ENCODE assay signal across 20 cellular contexts in genomic region chr16:81701296-81701970, GRCh38.
DNase-seq lines count a peak whose midpoint lies in the region; ATAC-seq and TF ChIP-seq lines count a peak whose summit lies in the region.
"Had no signal": no experiment of that assay in that cellular context is flagged by ENCODE, and none has a peak within 500 bp of the region (broad histone marks: within the 10 kb centered on the region; RNA-seq: fewer than 3 reads in every experiment).

No MANE protein-coding gene starts in this region.

- H3K9me3 ChIP-seq in stomach smooth muscle (ENCODE audit: control insufficient read depth in 2 of 2, low read length in 2 of 2): no peaks in the 10 kb centered on the region
- H3K9me3 ChIP-seq: BE2C, SK-N-SH had no signal

- H3K9me3 Mint-ChIP-seq in activated naive CD4-positive, alpha-beta T cell treated with anti-CD3 and anti-CD28 coated beads for 36 hours: no peaks in the 10 kb centered on the region
- H3K9me3 Mint-ChIP-seq in effector memory CD8-positive, alpha-beta T cell: no peaks in the 10 kb centered on the region

- CTCF ChIA-PET in activated naive CD4-positive, alpha-beta T cell treated with anti-CD3 and anti-CD28 coated beads for 36 hours (lab: Charles Lee): no interaction called here
- CTCF ChIA-PET in RWPE1 (lab: Yijun Ruan, JAX): no interaction called here

- H3K36me3 Mint-ChIP-seq in activated naive CD4-positive, alpha-beta T cell treated with anti-CD3 and anti-CD28 coated beads for 36 hours (ENCODE audit: low read depth): no peaks in the 10 kb centered on the region
- peaks cover 37% of the 10 kb centered on the region for H3K36me3 Mint-ChIP-seq in effector memory CD8-positive, alpha-beta T cell (ENCODE audit: insufficient read depth)

- H3K4me1 ChIP-seq in stomach smooth muscle (ENCODE audit: control insufficient read depth, insufficient read depth, low read length): peaks cover 46% of the 10 kb centered on the region
- H3K4me1 ChIP-seq: BE2C had no signal

- no peak overlapping the region for H3K4me3 ChIP-seq in stomach smooth muscle (ENCODE audit: low read length in 2 of 2)
- H3K4me3 ChIP-seq: PC-9 had no signal

- H3K27me3 Mint-ChIP-seq in activated naive CD4-positive, alpha-beta T cell treated with anti-CD3 and anti-CD28 coated beads for 36 hours (ENCODE audit: low read depth): no peaks in the 10 kb centered on the region
- H3K27me3 Mint-ChIP-seq in effector memory CD8-positive, alpha-beta T cell: no peaks in the 10 kb centered on the region

- no peak overlapping the region for H3K4me3 Mint-ChIP-seq in activated naive CD4-positive, alpha-beta T cell treated with anti-CD3 and anti-CD28 coated beads for 36 hours
- H3K4me3 Mint-ChIP-seq in effector memory CD8-positive, alpha-beta T cell: no peak overlapping the region

- in situ Hi-C loops in KBM-7 (cut with MboI; ENCODE audit: low pct_unique_long_range_greater_than_20kb, low sequenced_read_pairs): loop anchor here (25.0 kb wide), 1 partner anchor 314 kb away; no protein-coding TSS in a partner anchor

- no peak overlapping the region for H3K9ac ChIP-seq in stomach smooth muscle (ENCODE audit: low read length in 2 of 2)
- H3K9ac ChIP-seq: SK-N-SH had no signal

- intact Hi-C loops in activated naive CD4-positive, alpha-beta T cell treated with anti-CD3 and anti-CD28 coated beads for 36 hours (cut with micrococcal nuclease): no loop called here

- H3K36me3 ChIP-seq in stomach smooth muscle (ENCODE audit: control insufficient read depth in 2 of 2, insufficient read depth in 2 of 2, low read length in 2 of 2): peaks cover 52 to 54% of the 10 kb centered on the region in 2 donors
- H3K36me3 ChIP-seq: BE2C had no signal

- ATAC-seq in effector memory CD8-positive, alpha-beta T cell (replicated peaks): no peak

- TF ChIP-seq CTCF in RWPE1 (conservative IDR thresholded peaks at IDR 0.05; ENCODE audit: low read depth): no peak

- DNase-seq in activated naive CD4-positive, alpha-beta T cell treated with anti-CD3 and anti-CD28 coated beads for 36 hours: no peak
- no peak for DNase-seq in activated naive CD4-positive, alpha-beta T cell treated with anti-CD3 and anti-CD28 coated beads, Interleukin-2, amount 50 U/mL, for 16 hours
- DNase-seq in RWPE1 (ENCODE audit: low spot score) (no peak), KBM-7 (no peak), epidermal melanocyte (ENCODE audit: insufficient read length, low spot score) (no peak)
- DNase-seq in effector memory CD8-positive, alpha-beta T cell: no peak
- DNase-seq: BE2C, COR-L47, DMS79, NCI-H1092, NCI-H1436 treated with DMSO at 0.1 percent for 48 hours, NCI-H2029 treated with DMSO at 0.1 percent for 48 hours, NCI-H226, NCI-H510A treated with DMSO at 0.1 percent for 48 hours, NCI-H748 treated with DMSO at 0.1 percent for 48 hours, PC-9, RPMI8226, SIG-M5, SK-N-SH had no signal

- peak overlapping the region; percentile 27 for H3K27ac ChIP-seq in RWPE1
- peak overlapping the region; percentile 11 for H3K27ac ChIP-seq in stomach smooth muscle (ENCODE audit: low read length)
- H3K27ac ChIP-seq: PC-9 had no signal

- H3K4me1 Mint-ChIP-seq in activated naive CD4-positive, alpha-beta T cell treated with anti-CD3 and anti-CD28 coated beads for 36 hours (ENCODE audit: low read depth): no peaks in the 10 kb centered on the region
- peaks cover 4 to 10% of the 10 kb centered on the region in 2 donors for H3K4me1 Mint-ChIP-seq in effector memory CD8-positive, alpha-beta T cell (ENCODE audit: low read depth in 2 of 2)

- POLR2A ChIA-PET in RWPE1 (lab: Yijun Ruan, JAX; ENCODE audit: low non-redundant PET): no interaction called here

- H3K27me3 ChIP-seq in stomach smooth muscle (ENCODE audit: control insufficient read depth in 1 of 2, insufficient read depth in 2 of 2, low read length in 2 of 2): no peaks in the 10 kb centered on the region
- H3K27me3 ChIP-seq: BE2C had no signal

- peak overlapping the region; percentile 48 for H3K27ac Mint-ChIP-seq in activated naive CD4-positive, alpha-beta T cell treated with anti-CD3 and anti-CD28 coated beads for 36 hours
- peak overlapping the region; percentile 62 to 93 for H3K27ac Mint-ChIP-seq in effector memory CD8-positive, alpha-beta T cell
